ENCODE assay signal across 13 cellular contexts in genomic region chr15:98856540-98856907, GRCh38.
DNase-seq lines count a peak whose midpoint lies in the region; ATAC-seq and TF ChIP-seq lines count a peak whose summit lies in the region.
"Had no signal": no experiment of that assay in that cellular context is flagged by ENCODE, and none has a peak within 500 bp of the region (broad histone marks: within the 10 kb centered on the region; RNA-seq: fewer than 3 reads in every experiment).

No MANE protein-coding gene starts in this region.

- H3K36me3 ChIP-seq in RWPE2 (ENCODE audit: low read depth) (no peaks in the 10 kb centered on the region), esophagus muscularis mucosa (no peaks in the 10 kb centered on the region), body of pancreas (replicated peaks in 1 of 2; ENCODE audit: insufficient read depth in 1 of 2, low read depth in 2 of 2) (no peaks in the 10 kb centered on the region)
- H3K36me3 ChIP-seq: spleen had no signal

- in situ Hi-C loops in G401 (cut with HindIII; ENCODE audit: low sequenced_read_pairs), result no loop called here

- H3K9me3 Mint-ChIP-seq in osteocyte (ENCODE audit: unreplicated experiment), result no peaks in the 10 kb centered on the region
- H3K9me3 Mint-ChIP-seq: nephron progenitor cell had no signal

- intact Hi-C loops in esophagus muscularis mucosa (cut with DNase I), result loop anchor here (5.0 kb wide), 1 partner anchor 221 kb away; no protein-coding TSS in a partner anchor
- intact Hi-C loops in body of pancreas (cut with DNase I), result no loop called here

- no peaks in the 10 kb centered on the region for H3K27me3 ChIP-seq in RWPE2 (ENCODE audit: insufficient read depth, poor library complexity, severe bottlenecking)
- H3K27me3 ChIP-seq in esophagus muscularis mucosa, result no peaks in the 10 kb centered on the region
- no peaks in the 10 kb centered on the region for H3K27me3 ChIP-seq in body of pancreas
- H3K27me3 ChIP-seq: spleen had no signal

- H3K4me3 Mint-ChIP-seq in osteocyte (ENCODE audit: unreplicated experiment), result peak overlapping the region; percentile 40
- H3K4me3 Mint-ChIP-seq: nephron progenitor cell had no signal

- H3K36me3 Mint-ChIP-seq in osteocyte (ENCODE audit: unreplicated experiment), result no peaks in the 10 kb centered on the region

- H3K4me1 ChIP-seq in RWPE2 (ENCODE audit: insufficient read depth, poor library complexity, severe bottlenecking) (peaks cover 84% of the 10 kb centered on the region), esophagus muscularis mucosa (peaks cover 45 to 94% (median 84%) of the 10 kb centered on the region in 4 donors), body of pancreas (peaks cover 82% of the 10 kb centered on the region)

- H3K27ac ChIP-seq in RWPE2 (ENCODE audit: poor library complexity, severe bottlenecking) (peak overlapping the region; percentile 100), esophagus muscularis mucosa (replicated peaks in 1 of 4) (peak overlapping the region; percentile 85 to 92 (median 88)), body of pancreas (no peak overlapping the region)
- H3K27ac ChIP-seq: spleen had no signal

- H3K9me3 ChIP-seq in RWPE2 (ENCODE audit: severe bottlenecking) (no peaks in the 10 kb centered on the region), esophagus muscularis mucosa (no peaks in the 10 kb centered on the region), body of pancreas (no peaks in the 10 kb centered on the region)
- H3K9me3 ChIP-seq: spleen had no signal

- TF ChIP-seq EP300 in esophagus muscularis mucosa (IDR thresholded peaks at IDR 0.05), result no peak

- DNase-seq in AG10803 (ENCODE audit: low read depth) (peak; percentile 96), RWPE2 (ENCODE audit: low spot score) (no peak), esophagus muscularis mucosa (ENCODE audit: extremely low spot score) (no peak), osteocyte (ENCODE audit: extremely low spot score, unreplicated experiment) (no peak), H4 (ENCODE audit: low spot score) (no peak), G401 (ENCODE audit: low spot score) (no peak), body of pancreas (no peak)
- DNase-seq: aorta, erythroblast, nephron progenitor cell, RPMI8226, spleen had no signal

- TF ChIP-seq CTCF in AG10803 (conservative IDR thresholded peaks at IDR 0.05; ENCODE audit: low read length) (no peak), RWPE2 (IDR thresholded peaks at IDR 0.05; ENCODE audit: poor library complexity, severe bottlenecking) (no peak), esophagus muscularis mucosa (IDR thresholded peaks at IDR 0.05) (no peak), osteocyte (IDR thresholded peaks at IDR 0.05) (no peak), body of pancreas (IDR thresholded peaks at IDR 0.05) (no peak)

- H3K4me3 ChIP-seq in AG10803 (ENCODE audit: low read length) (no peak overlapping the region), RWPE2 (ENCODE audit: severe bottlenecking) (no peak overlapping the region), esophagus muscularis mucosa (no peak overlapping the region), body of pancreas (no peak overlapping the region)
- H3K4me3 ChIP-seq: spleen had no signal

- peak overlapping the region; percentile 95 for H3K27ac Mint-ChIP-seq in osteocyte (ENCODE audit: unreplicated experiment)
- H3K27ac Mint-ChIP-seq: nephron progenitor cell had no signal

- H3K27me3 Mint-ChIP-seq in osteocyte (ENCODE audit: unreplicated experiment), result no peaks in the 10 kb centered on the region

- TF ChIP-seq POLR2A in esophagus muscularis mucosa (IDR thresholded peaks at IDR 0.05; ENCODE audit: low read depth), result no peak
- TF ChIP-seq POLR2A in body of pancreas (IDR thresholded peaks at IDR 0.05), result no peak

- peaks cover 96% of the 10 kb centered on the region for H3K4me1 Mint-ChIP-seq in osteocyte (ENCODE audit: unreplicated experiment)

- peak; percentile 42 for ATAC-seq in RWPE2 (ENCODE audit: low read depth)
- no peak for ATAC-seq in GM18858 (IDR thresholded peaks at IDR 0.05; ENCODE audit: unreplicated experiment)
- no peak for ATAC-seq in body of pancreas

- 43% methylated on average over 1 of the region's 1 CpG for WGBS in esophagus muscularis mucosa
- 61 to 70% methylated on average over 1 of the region's 1 CpG for WGBS in body of pancreas, 2 donors

Comparison
In these comparisons a context has a peak if more than half of its experiments do, and no peak if none do; other contexts are left out.
1. H3K27ac ChIP-seq: peak in RWPE2 (single experiment) and esophagus muscularis mucosa (4 of 4); none in body of pancreas (0 of 4).